ENCODE assay signal across 11 cellular contexts in genomic region chr5:57133574-57133973, GRCh38.
"Had no signal": no experiment of that assay in that cellular context is flagged by ENCODE, and none has a peak within 500 bp of the region (broad histone marks: within the 10 kb centered on the region; RNA-seq: fewer than 3 reads in every experiment).

No MANE protein-coding gene starts in this region.

- H3K9me3 ChIP-seq: HAP-1 had no signal

- DNase-seq: GM23248, GOT3, H7, H9, HCEC 1CT, HFFc6 had no signal

- ATAC-seq: GM23338, HCT116 had no signal

- H2AFZ ChIP-seq: GM23248, GM23338 had no signal

- H3K9ac ChIP-seq: GM23248 had no signal

- H3K36me3 ChIP-seq: HAP-1 had no signal

- H3K4me1 ChIP-seq: HAP-1 had no signal

- H3K4me2 ChIP-seq: GM23338 had no signal

- FAIRE-seq: H1, H54 had no signal

- H3K4me3 ChIP-seq: GM23248, GM23338, HAP-1 had no signal

- H3K27ac ChIP-seq: GM23248 had no signal
